10 cellular contexts compared by ENCODE assay signal in genomic region chr1:41497056-41497440, GRCh38. TPM values are rescaled to one million over a fixed set of nuclear protein-coding genes. Genes with fewer than 3 reads are reported as not detected.
DNase-seq lines count a peak whose midpoint lies in the region; ATAC-seq and TF ChIP-seq lines count a peak whose summit lies in the region.
"Had no signal": no experiment of that assay in that cellular context is flagged by ENCODE, and none has a peak within 500 bp of the region (broad histone marks: within the 10 kb centered on the region; RNA-seq: fewer than 3 reads in every experiment).

No MANE protein-coding gene starts in this region.

- no peaks in the 10 kb centered on the region for H3K9me3 Mint-ChIP-seq in activated naive CD8-positive, alpha-beta T cell (ENCODE audit: low read depth)
- H3K9me3 Mint-ChIP-seq in activated naive CD8-positive, alpha-beta T cell treated with anti-CD3 and anti-CD28 coated beads for 36 hours, result no peaks in the 10 kb centered on the region
- H3K9me3 Mint-ChIP-seq in mesothelial cell of epicardium, result no peaks in the 10 kb centered on the region

- peaks cover 0 to 21% of the 10 kb centered on the region in 2 donors for H3K4me1 ChIP-seq in uterus

- peaks cover 5% of the 10 kb centered on the region for H3K4me1 Mint-ChIP-seq in activated naive CD8-positive, alpha-beta T cell (ENCODE audit: low read depth)
- H3K4me1 Mint-ChIP-seq in activated naive CD8-positive, alpha-beta T cell treated with anti-CD3 and anti-CD28 coated beads for 36 hours, result peaks cover 11% of the 10 kb centered on the region
- H3K4me1 Mint-ChIP-seq in mesothelial cell of epicardium, result peaks cover 32% of the 10 kb centered on the region

- H3K27ac Mint-ChIP-seq in activated naive CD8-positive, alpha-beta T cell, result no peak overlapping the region
- H3K27ac Mint-ChIP-seq in activated naive CD8-positive, alpha-beta T cell treated with anti-CD3 and anti-CD28 coated beads for 36 hours, result no peak overlapping the region
- peak overlapping the region; percentile 96 for H3K27ac Mint-ChIP-seq in mesothelial cell of epicardium

- no peaks in the 10 kb centered on the region for H3K9me3 ChIP-seq in uterus

- peak overlapping the region; percentile 61 for H3K4me3 Mint-ChIP-seq in activated naive CD8-positive, alpha-beta T cell
- H3K4me3 Mint-ChIP-seq in activated naive CD8-positive, alpha-beta T cell treated with anti-CD3 and anti-CD28 coated beads for 36 hours, result no peak overlapping the region
- no peak overlapping the region for H3K4me3 Mint-ChIP-seq in mesothelial cell of epicardium

- H3K4me3 ChIP-seq in coronary artery (no peak overlapping the region), uterus (no peak overlapping the region)

- H3K36me3 Mint-ChIP-seq in activated naive CD8-positive, alpha-beta T cell, result no peaks in the 10 kb centered on the region
- H3K36me3 Mint-ChIP-seq in activated naive CD8-positive, alpha-beta T cell treated with anti-CD3 and anti-CD28 coated beads for 36 hours, result no peaks in the 10 kb centered on the region
- no peaks in the 10 kb centered on the region for H3K36me3 Mint-ChIP-seq in mesothelial cell of epicardium

- no peaks in the 10 kb centered on the region for H3K27me3 ChIP-seq in uterus

- peaks cover 2% of the 10 kb centered on the region for H3K27me3 Mint-ChIP-seq in activated naive CD8-positive, alpha-beta T cell
- H3K27me3 Mint-ChIP-seq in activated naive CD8-positive, alpha-beta T cell treated with anti-CD3 and anti-CD28 coated beads for 36 hours, result peaks cover 27% of the 10 kb centered on the region
- no peaks in the 10 kb centered on the region for H3K27me3 Mint-ChIP-seq in mesothelial cell of epicardium (ENCODE audit: low read depth)

- TF ChIP-seq CTCF in coronary artery (IDR thresholded peaks at IDR 0.05) (no peak), mesothelial cell of epicardium (IDR thresholded peaks at IDR 0.05; ENCODE audit: unreplicated experiment) (no peak), uterus (IDR thresholded peaks at IDR 0.05) (no peak)

- no peaks in the 10 kb centered on the region for H3K36me3 ChIP-seq in uterus

- peak overlapping the region; percentile 91 to 94 for H3K27ac ChIP-seq in coronary artery
- H3K27ac ChIP-seq in uterus, result peak overlapping the region; percentile 96 to 98

- no peak for TF ChIP-seq POLR2A in uterus (IDR thresholded peaks at IDR 0.05)

- no peak for DNase-seq in activated naive CD8-positive, alpha-beta T cell treated with anti-CD3 and anti-CD28 coated beads for 36 hours
- DNase-seq in coronary artery (ENCODE audit: low spot score) (no peak), mesothelial cell of epicardium (ENCODE audit: low spot score in 2 of 2, unreplicated experiment in 2 of 2) (no peak), uterus (peak in 1 of 2 donors; percentile 55), NCI-H1694 treated with DMSO at 0.1 percent for 48 hours (lab: John Stamatoyannopoulos, UW) (no peak), CD1c-positive myeloid dendritic cell (ENCODE audit: extremely low spot score) (no peak)
- DNase-seq: activated CD4-positive, alpha-beta T cell treated with anti-CD3 and anti-CD28 coated beads, Interleukin-2, amount 50 U/mL, for 4 hours had no signal

- intact Hi-C loops in uterus (cut with DNase I; ENCODE audit: low total_unique reads), result no loop called here

- ATAC-seq in GM21825 (IDR thresholded peaks at IDR 0.05; ENCODE audit: unreplicated experiment), result no peak

RNA-seq across cellular contexts. Expression of gene EDN2, which starts 12.6 kb away (rescaled TPM):
- not detected for total RNA-seq in activated naive CD8-positive, alpha-beta T cell treated with anti-CD3 and anti-CD28 coated beads for 36 hours
- total RNA-seq in mesothelial cell of epicardium, result 2.7 to 4.1 TPM (median 3.5 TPM) in 3 replicates
- total RNA-seq in uterus, result 1 to 10 TPM in 2 of 4 donors, not detected in 2; 1.6 to 3.7 TPM
- total RNA-seq: osteoblast had no signal
